In genomic region chr1:244451539-244451950, GRCh38 we compare ENCODE assay signal across 1 cellular context.
TF ChIP-seq lines count a peak whose summit lies in the region.

Gene ADSS2, minus strand, starts transcription at chr1:244451909. Its CDS starts 92 bp downstream, at chr1:244451817.

TF ChIP-seq in HepG2, 621 proteins besides CTCF, POLR2A, EP300 and RAD21 (continued from another document and continues in another):
- TF ChIP-seq STAT6 (CRISPR knock-in tag; IDR thresholded peaks at IDR 0.05; ENCODE audit: borderline replicate concordance) (no peak), NCOA1 (CRISPR knock-in tag; IDR thresholded peaks at IDR 0.05) (0 out of 2 replicates have a peak, but pooled peaks have one; percentile 13), ZNF776 (CRISPR knock-in tag; IDR thresholded peaks at IDR 0.05) (0 out of 2 replicates have a peak, but pooled peaks have one; percentile 56), BORCS8-MEF2B (CRISPR knock-in tag; IDR thresholded peaks at IDR 0.05) (no peak; the same call in 1 of the 2 replicates), MTERF4 (CRISPR knock-in tag; IDR thresholded peaks at IDR 0.05) (no peak), JUN (CRISPR knock-in tag; IDR thresholded peaks at IDR 0.05) (no peak), ZSCAN21 (CRISPR knock-in tag; IDR thresholded peaks at IDR 0.05; ENCODE audit: borderline replicate concordance) (0 out of 2 replicates have a peak, but pooled peaks have one; percentile 38), U2AF2 (IDR thresholded peaks at IDR 0.05; ENCODE audit: low read depth, low read length) (no peak), ZNF800 (CRISPR knock-in tag; IDR thresholded peaks at IDR 0.05) (peak; percentile 71; the same call in 1 of the 2 replicates), ELF3 (CRISPR knock-in tag; IDR thresholded peaks at IDR 0.05) (no peak; the same call in 1 of the 2 replicates), ZNF740 (CRISPR knock-in tag; IDR thresholded peaks at IDR 0.05) (no peak), KDM1A (CRISPR knock-in tag; IDR thresholded peaks at IDR 0.05) (no peak), ATF4 (CRISPR knock-in tag; IDR thresholded peaks at IDR 0.05) (peak in 1 of 2 experiments; percentile 49; a peak in 1 of 4 replicates), ZNF780A (CRISPR knock-in tag; IDR thresholded peaks at IDR 0.05) (no peak), ZNF639 (CRISPR knock-in tag; conservative IDR thresholded peaks at IDR 0.05) (no peak), ZFP62 (CRISPR knock-in tag; IDR thresholded peaks at IDR 0.05) (no peak), ZNF704 (CRISPR knock-in tag; IDR thresholded peaks at IDR 0.05; ENCODE audit: borderline replicate concordance) (no peak), ATF7 (IDR thresholded peaks at IDR 0.05) (no peak), ATF7 (CRISPR knock-in tag; IDR thresholded peaks at IDR 0.05) (no peak), ZMAT5 (CRISPR knock-in tag; IDR thresholded peaks at IDR 0.05; ENCODE audit: borderline replicate concordance, low read depth) (no peak), SNAPC4 (CRISPR knock-in tag; IDR thresholded peaks at IDR 0.05) (peak; percentile 81; the same call in 1 of the 2 replicates), ZNF512B (CRISPR knock-in tag; IDR thresholded peaks at IDR 0.05; ENCODE audit: borderline replicate concordance) (no peak; the same call in 1 of the 2 replicates), ZNF230 (CRISPR knock-in tag; IDR thresholded peaks at IDR 0.05) (no peak; the same call in 1 of the 2 replicates), ZNF296 (CRISPR knock-in tag; conservative IDR thresholded peaks at IDR 0.05) (no peak), ZNF468 (CRISPR knock-in tag; IDR thresholded peaks at IDR 0.05) (no peak), KLF12 (CRISPR knock-in tag; IDR thresholded peaks at IDR 0.05; ENCODE audit: borderline replicate concordance) (no peak), ZNF556 (CRISPR knock-in tag; IDR thresholded peaks at IDR 0.05; ENCODE audit: borderline replicate concordance) (no peak), ZNF205 (CRISPR knock-in tag; IDR thresholded peaks at IDR 0.05) (no peak), HNRNPLL (IDR thresholded peaks at IDR 0.05; ENCODE audit: low read depth, low read length, poor library complexity, severe bottlenecking) (peak; percentile 5), ZNF781 (CRISPR knock-in tag; IDR thresholded peaks at IDR 0.05; ENCODE audit: borderline replicate concordance, not compliant biosample characterization) (peak; percentile 56), ZBTB7A (CRISPR knock-in tag; IDR thresholded peaks at IDR 0.05) (no peak), MNT (IDR thresholded peaks at IDR 0.05) (no peak), ZNF788 (CRISPR knock-in tag; IDR thresholded peaks at IDR 0.05; ENCODE audit: borderline replicate concordance) (peak; percentile 50; the same call in 1 of the 2 replicates), HMGXB4 (CRISPR knock-in tag; IDR thresholded peaks at IDR 0.05; ENCODE audit: borderline replicate concordance in 1 of 2, low read depth in 1 of 2) (peak in 1 of 2 experiments; percentile 73; a peak in 2 of 4 replicates), MED8 (CRISPR knock-in tag; IDR thresholded peaks at IDR 0.05; ENCODE audit: insufficient replicate concordance) (peak; percentile 63)
